15 cellular contexts compared by ENCODE assay signal in genomic region chr12:49279706-49280159, GRCh38. TPM values are rescaled to one million over a fixed set of nuclear protein-coding genes. Genes with fewer than 3 reads are reported as not detected.
DNase-seq lines count a peak whose midpoint lies in the region; ATAC-seq, FAIRE-seq and TF ChIP-seq lines count a peak whose summit lies in the region.
"Had no signal": no experiment of that assay in that cellular context is flagged by ENCODE, and none has a peak within 500 bp of the region (broad histone marks: within the 10 kb centered on the region; RNA-seq: fewer than 3 reads in every experiment).

No MANE protein-coding gene starts in this region.

- 38% methylated on average over 7 of the region's 7 CpGs for WGBS in K562 (ENCODE audit: insufficient coverage, low coverage, missing lambda C conversion rate)

- TF ChIP-seq POLR2A in NB4 (IDR thresholded peaks at IDR 0.05; ENCODE audit: extremely low read depth, insufficient read length): no peak
- TF ChIP-seq POLR2A in K562 (conservative IDR thresholded peaks at IDR 0.05): no peak

- no peak for TF ChIP-seq RAD21 in K562 (CRISPR knock-in tag; conservative IDR thresholded peaks at IDR 0.05 in 1 of 2, IDR thresholded peaks at IDR 0.05 in 1 of 2)

- TF ChIP-seq CTCF in NB4 (IDR thresholded peaks at IDR 0.05; ENCODE audit: low read depth, low read length) (no peak), K562 (IDR thresholded peaks at IDR 0.05 in 2 of 3, conservative IDR thresholded peaks at IDR 0.05 in 1 of 3; ENCODE audit: insufficient read depth in 2 of 3, low read depth in 1 of 3, low read length in 3 of 3) (no peak), mucosa of descending colon (IDR thresholded peaks at IDR 0.05) (no peak)

- no peak for FAIRE-seq in K562 (lab: Jason Lieb, UNC)
- FAIRE-seq: GM12891 had no signal

- peak overlapping the region in 1 of 2 experiments; percentile 49; a peak in 1 of 4 replicates for H3K9ac ChIP-seq in K562 (ENCODE audit: insufficient read depth in 1 of 2, low read depth in 2 of 2, low read length in 2 of 2)

- POLR2A ChIA-PET in K562 (lab: Yijun Ruan, JAX): interaction anchor here (0.6 to 7.5 kb wide), 5 partner anchors 9 to 1817 kb away, joined by 3 to 141 read pairs (median 4); partner anchors contain the start of genes SPATS2 and TUBA1C

- H2AFZ ChIP-seq in K562 (ENCODE audit: low read depth, low read length): peak overlapping the region; percentile 40

- H4K20me1 ChIP-seq in K562 (replicated peaks; ENCODE audit: control insufficient read depth, insufficient read depth, low read length): peaks cover 6% of the 10 kb centered on the region

- ATAC-seq in K562 (no peak), mucosa of descending colon (peak; percentile 81), GM18517 (IDR thresholded peaks at IDR 0.05; ENCODE audit: unreplicated experiment) (no peak)
- ATAC-seq: effector memory CD8-positive, alpha-beta T cell; heart right ventricle had no signal

- no peak overlapping the region for H3K27ac ChIP-seq in K562 (ENCODE audit: extremely low read depth, low read depth, low read length)
- H3K27ac ChIP-seq: heart right ventricle had no signal

- H3K27me3 ChIP-seq in K562 (ENCODE audit: control insufficient read depth in 2 of 2, insufficient read depth in 2 of 2, low read length in 2 of 2): no peaks in the 10 kb centered on the region

- H3K9me3 ChIP-seq in K562 (replicated peaks; ENCODE audit: control insufficient read depth, insufficient read depth, low read depth, low read length) (no peaks in the 10 kb centered on the region), mucosa of descending colon (no peaks in the 10 kb centered on the region)
- H3K9me3 ChIP-seq: heart right ventricle had no signal

- no peaks in the 10 kb centered on the region for H3K36me3 ChIP-seq in K562 (ENCODE audit: control insufficient read depth, insufficient read depth, low read length)
- H3K36me3 ChIP-seq in mucosa of descending colon (ENCODE audit: low read depth): no peaks in the 10 kb centered on the region
- H3K36me3 ChIP-seq: heart right ventricle had no signal

- CTCF ChIA-PET in K562 (lab: Yijun Ruan, JAX; ENCODE audit: low intra/inter-chr PET ratio): no interaction called here

- DNase-seq in DMS153 treated with DMSO at 0.1 percent for 48 hours (lab: John Stamatoyannopoulos, UW; ENCODE audit: unreplicated experiment) (peak; percentile 12), NB4 (ENCODE audit: low read depth) (peak; percentile 54), K562 (ENCODE audit: extremely low read depth in 1 of 4, low spot score in 3 of 4) (peak in 1 of 4 experiments; percentile 5), mucosa of descending colon (peak in 1 of 3 donors; percentile 29), NCI-H2227 (lab: John Stamatoyannopoulos, UW; ENCODE audit: unreplicated experiment) (no peak), T-helper 9 cell (no peak), GDM1 (lab: John Stamatoyannopoulos, UW) (no peak)
- DNase-seq: activated CD8-positive, alpha-beta memory T cell treated with anti-CD3 and anti-CD28 coated beads for 24 hours; CD4-positive, CD25-positive, alpha-beta regulatory T cell; effector memory CD8-positive, alpha-beta T cell; heart right ventricle; NCI-H446 treated with DMSO at 0.1 percent for 48 hours; stimulated activated CD4-positive, alpha-beta T cell treated with anti-CD3 and anti-CD28 coated beads, Interleukin-12 subunit alpha, Interleukin-12 subunit beta, amount 100 ng/mL, for 4 hours had no signal

- H3K4me1 ChIP-seq in K562 (replicated peaks in 1 of 2; ENCODE audit: control insufficient read depth in 2 of 2, insufficient read depth in 2 of 2, low read length in 2 of 2): peaks cover 13 to 16% of the 10 kb centered on the region in 2 experiments
- no peaks in the 10 kb centered on the region for H3K4me1 ChIP-seq in mucosa of descending colon (ENCODE audit: low read depth)

- no TSS peak for BruUV-seq in K562 (replicated peaks; lab: Mats Ljungman, UMichigan)

- no peak overlapping the region for H3K4me2 ChIP-seq in K562 (ENCODE audit: insufficient read depth, low read length)

- TF ChIP-seq EP300 in K562 (IDR thresholded peaks at IDR 0.05; ENCODE audit: low read length): no peak

- H3K4me3 ChIP-seq in NB4 (ENCODE audit: low read depth, low read length) (no peak overlapping the region), K562 (no peak overlapping the region), mucosa of descending colon (no peak overlapping the region)
- H3K4me3 ChIP-seq: heart right ventricle had no signal

- intact Hi-C loops in K562 (cut with micrococcal nuclease) (no loop called here), mucosa of descending colon (cut with DNase I, micrococcal nuclease) (loop anchor here (10.0 kb wide), 2 partner anchors 55 to 65 kb away; partner anchors contain the start of genes C1QL4 (in 1 of the 2) and DNAJC22 (in 1 of the 2))

- no peaks in the 10 kb centered on the region for H3K9me1 ChIP-seq in K562 (ENCODE audit: control insufficient read depth, insufficient read depth, low read length)

- in situ Hi-C loops in K562 (cut with MboI): no loop called here

- no peaks in the 10 kb centered on the region; the same call in 2 of the 3 replicates for H3K79me2 ChIP-seq in K562 (ENCODE audit: control insufficient read depth, insufficient read depth, low read length)

RNA-seq across cellular contexts. Expression of gene TUBA1C, which starts 14.9 kb away (rescaled TPM):
- total RNA-seq in K562 (2011; cell fraction: chromatin; rRNA removed; ENCODE audit: low replicate concordance): 176 and 423 TPM in 2 replicates
- total RNA-seq in K562 (2011; cell fraction: nucleolus; rRNA removed): 383 and 414 TPM in 2 replicates
- total RNA-seq in K562 (2011; cell fraction: nucleoplasm; rRNA removed): 358 and 385 TPM in 2 replicates
- total RNA-seq in K562 (2014; rRNA removed) (755 and 1,088 TPM in 2 replicates), K562 (2014; rRNA removed; fragmentation: Illumina TruSeq; extraction: Trizol) (779 and 914 TPM in 2 replicates), K562 (2015; rRNA removed; fragmentation: Illumina TruSeq; extraction: Trizol) (912 and 926 TPM in 2 replicates), K562 (2021) (839 and 845 TPM in 2 replicates), mucosa of descending colon (100 to 1,000 TPM; 128 to 260 (median 236) TPM)
- polyA plus RNA-seq in K562 (2011; rRNA removed) (2,698 and 3,950 TPM in 2 replicates), K562 (2014; fragmentation: Illumina TruSeq; extraction: Trizol) (2,770 and 3,012 TPM in 2 replicates), K562 (2014; fragmentation: Nextera tagmentation; extraction: Ambion mirVana) (1,000 to 10,000 TPM in 1 of 2 experiments, 100 to 1,000 TPM in 1; 776 to 1,185 TPM), K562 (2014; rRNA removed) (1,517 and 1,660 TPM in 2 replicates)
- polyA plus RNA-seq in K562 (2011; cell fraction: cytosol; rRNA removed): 6,167 and 6,224 TPM in 2 replicates
- 965 and 1,239 TPM in 2 replicates for polyA plus RNA-seq in K562 (2011; cell fraction: nucleus; rRNA removed)
- 1,132 and 1,153 TPM in 2 replicates for polyA plus RNA-seq in K562 (2012)
- 2,193 and 2,971 TPM in 2 replicates for polyA minus RNA-seq in K562 (2011; rRNA and poly(A)+ RNA removed)
- 751 and 929 TPM in 2 replicates for polyA minus RNA-seq in K562 (2011; cell fraction: cytosol; rRNA and poly(A)+ RNA removed)
- polyA minus RNA-seq in K562 (2011; cell fraction: nucleus; rRNA and poly(A)+ RNA removed): 192 and 360 TPM in 2 replicates

RNA-seq across cellular contexts. Expression of gene PRPH, which starts 15.2 kb away (rescaled TPM):
- total RNA-seq in K562 (2011; cell fraction: chromatin; rRNA removed; ENCODE audit: low replicate concordance): not detected in 2 replicates
- 0.13 and 0.67 TPM in 2 replicates for total RNA-seq in K562 (2011; cell fraction: nucleolus; rRNA removed)
- total RNA-seq in K562 (2011; cell fraction: nucleoplasm; rRNA removed): 0.81 TPM in 1 of 2 replicates, not detected in the other
- 0.27 and 1.3 TPM in 2 replicates for total RNA-seq in K562 (2014; rRNA removed)
- 0.36 and 0.51 TPM in 2 replicates for total RNA-seq in K562 (2014; rRNA removed; fragmentation: Illumina TruSeq; extraction: Trizol)
- 0.41 TPM in 1 of 2 replicates, not detected in the other for total RNA-seq in K562 (2015; rRNA removed; fragmentation: Illumina TruSeq; extraction: Trizol)
- total RNA-seq in K562 (2021): 0.81 and 1.6 TPM in 2 replicates
- 0.71 and 1.4 TPM in 2 replicates for polyA plus RNA-seq in K562 (2011; rRNA removed)
- polyA plus RNA-seq in K562 (2011; cell fraction: cytosol; rRNA removed): 1.2 and 2.7 TPM in 2 replicates
- polyA plus RNA-seq in K562 (2011; cell fraction: nucleus; rRNA removed): 0.65 and 1.4 TPM in 2 replicates
- polyA plus RNA-seq in K562 (2012): 1.1 and 4.3 TPM in 2 replicates
- polyA plus RNA-seq in K562 (2014; fragmentation: Illumina TruSeq; extraction: Trizol): 0.97 and 1.3 TPM in 2 replicates
- polyA plus RNA-seq in K562 (2014; fragmentation: Nextera tagmentation; extraction: Ambion mirVana): 1 to 10 TPM; 1.8 to 1.9 TPM
- 1.3 TPM in 2 replicates for polyA plus RNA-seq in K562 (2014; rRNA removed)
- 0.84 TPM in 1 of 2 replicates, not detected in the other for polyA minus RNA-seq in K562 (2011; rRNA and poly(A)+ RNA removed)
- polyA minus RNA-seq in K562 (2011; cell fraction: cytosol; rRNA and poly(A)+ RNA removed): not detected in 2 replicates
- not detected in 2 replicates for polyA minus RNA-seq in K562 (2011; cell fraction: nucleus; rRNA and poly(A)+ RNA removed)
- total RNA-seq in mucosa of descending colon: 10 to 100 TPM in 1 of 3 donors, 1 to 10 TPM in 2; 5.1 to 69.5 (median 8.6) TPM
- total RNA-seq: CD4-positive, CD25-positive, alpha-beta regulatory T cell had no signal

RNA-seq across cellular contexts. Expression of gene TROAP, which starts 43.3 kb away (rescaled TPM):
- total RNA-seq in K562 (2011; cell fraction: chromatin; rRNA removed; ENCODE audit: low replicate concordance): 116 and 289 TPM in 2 replicates
- 173 and 178 TPM in 2 replicates for total RNA-seq in K562 (2011; cell fraction: nucleolus; rRNA removed)
- total RNA-seq in K562 (2011; cell fraction: nucleoplasm; rRNA removed): 141 and 151 TPM in 2 replicates
- total RNA-seq in K562 (2014; rRNA removed) (60.4 and 60.8 TPM in 2 replicates), K562 (2014; rRNA removed; fragmentation: Illumina TruSeq; extraction: Trizol) (39.0 and 56.5 TPM in 2 replicates), K562 (2015; rRNA removed; fragmentation: Illumina TruSeq; extraction: Trizol) (59.2 and 59.8 TPM in 2 replicates), K562 (2021) (72.9 and 83.0 TPM in 2 replicates), mucosa of descending colon (10 to 100 TPM in 1 of 3 donors, 1 to 10 TPM in 2; 4.4 to 18.8 (median 5.8) TPM)
- polyA plus RNA-seq in K562 (2011; rRNA removed) (46.4 and 61.0 TPM in 2 replicates), K562 (2014; fragmentation: Illumina TruSeq; extraction: Trizol) (171 and 183 TPM in 2 replicates), K562 (2014; fragmentation: Nextera tagmentation; extraction: Ambion mirVana) (10 to 100 TPM; 52.1 to 53.7 TPM), K562 (2014; rRNA removed) (101 and 112 TPM in 2 replicates)
- polyA plus RNA-seq in K562 (2011; cell fraction: cytosol; rRNA removed): 34.7 and 45.0 TPM in 2 replicates
- 167 and 238 TPM in 2 replicates for polyA plus RNA-seq in K562 (2011; cell fraction: nucleus; rRNA removed)
- 67.5 and 72.2 TPM in 2 replicates for polyA plus RNA-seq in K562 (2012)
- polyA minus RNA-seq in K562 (2011; rRNA and poly(A)+ RNA removed): 26.0 and 27.1 TPM in 2 replicates
- polyA minus RNA-seq in K562 (2011; cell fraction: cytosol; rRNA and poly(A)+ RNA removed): 28.1 and 36.8 TPM in 2 replicates
- polyA minus RNA-seq in K562 (2011; cell fraction: nucleus; rRNA and poly(A)+ RNA removed): 70.8 and 123 TPM in 2 replicates

RNA-seq across cellular contexts. Expression of gene C1QL4, which starts 57.3 kb away (rescaled TPM):
- total RNA-seq in K562 (2011; cell fraction: chromatin; rRNA removed; ENCODE audit: low replicate concordance): 0.77 and 1.9 TPM in 2 replicates
- 2.7 and 2.8 TPM in 2 replicates for total RNA-seq in K562 (2011; cell fraction: nucleolus; rRNA removed)
- 1.3 and 1.9 TPM in 2 replicates for total RNA-seq in K562 (2011; cell fraction: nucleoplasm; rRNA removed)
- 2.0 and 2.1 TPM in 2 replicates for total RNA-seq in K562 (2014; rRNA removed)
- 0.10 and 0.15 TPM in 2 replicates for total RNA-seq in K562 (2014; rRNA removed; fragmentation: Illumina TruSeq; extraction: Trizol)
- total RNA-seq in K562 (2015; rRNA removed; fragmentation: Illumina TruSeq; extraction: Trizol): 0.14 and 0.23 TPM in 2 replicates
- total RNA-seq in K562 (2021): 1.4 and 1.5 TPM in 2 replicates
- polyA plus RNA-seq in K562 (2011; rRNA removed): 0.35 and 0.81 TPM in 2 replicates
- polyA plus RNA-seq in K562 (2011; cell fraction: cytosol; rRNA removed): 0.75 and 1.8 TPM in 2 replicates
- 2.0 and 2.9 TPM in 2 replicates for polyA plus RNA-seq in K562 (2011; cell fraction: nucleus; rRNA removed)
- polyA plus RNA-seq in K562 (2012): 0.64 and 1.00 TPM in 2 replicates
- polyA plus RNA-seq in K562 (2014; fragmentation: Illumina TruSeq; extraction: Trizol): 0.31 and 0.61 TPM in 2 replicates
- under 1 TPM; 0.08 to 0.10 TPM for polyA plus RNA-seq in K562 (2014; fragmentation: Nextera tagmentation; extraction: Ambion mirVana)
- 1.2 and 1.3 TPM in 2 replicates for polyA plus RNA-seq in K562 (2014; rRNA removed)
- 0.18 TPM in 1 of 2 replicates, not detected in the other for polyA minus RNA-seq in K562 (2011; rRNA and poly(A)+ RNA removed)
- polyA minus RNA-seq in K562 (2011; cell fraction: cytosol; rRNA and poly(A)+ RNA removed): 0.38 and 1.0 TPM in 2 replicates
- polyA minus RNA-seq in K562 (2011; cell fraction: nucleus; rRNA and poly(A)+ RNA removed): 0.94 and 1.00 TPM in 2 replicates
- total RNA-seq in mucosa of descending colon: not detected
- total RNA-seq: CD4-positive, CD25-positive, alpha-beta regulatory T cell; heart right ventricle had no signal
- polyA plus RNA-seq: CD4-positive, CD25-positive, alpha-beta regulatory T cell; heart right ventricle had no signal

Comparison
In these comparisons a context has a peak if more than half of its experiments do, and no peak if none do; other contexts are left out.
1. DNase-seq: peak in DMS153 treated with DMSO at 0.1 percent for 48 hours (single experiment) and NB4 (single experiment); none in NCI-H2227 (single experiment), T-helper 9 cell (single experiment) and GDM1 (single experiment).